Comparison of ENCODE assay signal across 1 cellular context in the genomic region with DNA sequence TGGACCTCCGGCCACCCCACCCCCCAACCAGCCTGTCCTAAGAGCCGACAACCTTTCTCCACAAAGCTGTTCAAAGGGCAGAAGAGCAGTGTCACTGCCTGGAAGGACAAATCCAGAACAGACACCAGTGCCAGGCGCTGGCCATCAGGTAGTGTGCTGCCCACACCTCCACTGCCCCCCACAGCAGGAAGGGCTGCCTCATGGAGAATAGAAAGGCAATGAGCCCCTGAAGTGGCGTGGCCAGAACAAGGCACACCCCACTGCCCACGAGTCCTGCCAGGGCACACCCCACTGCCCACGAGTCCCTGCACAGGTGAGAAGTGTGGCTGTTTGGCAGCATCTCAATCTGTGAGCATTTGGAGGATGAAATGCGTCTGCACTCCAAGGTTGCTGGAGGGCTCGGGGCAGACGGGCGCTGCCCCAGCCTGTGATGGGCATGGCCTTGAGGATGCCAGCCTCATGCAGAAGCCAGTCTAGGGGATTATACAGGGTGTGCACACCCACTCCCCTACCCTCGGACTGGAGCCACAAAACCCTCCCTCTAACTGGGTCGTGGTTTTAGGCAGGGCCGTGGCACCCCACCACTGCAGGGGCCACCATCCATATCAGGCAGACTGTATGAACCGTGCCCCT.
TF ChIP-seq lines count a peak whose summit lies in the region.

No MANE protein-coding gene starts in this region.

TF ChIP-seq in GM12891, 5 proteins besides CTCF, POLR2A, EP300 and RAD21:
- TF ChIP-seq TAF1 (IDR thresholded peaks at IDR 0.05; ENCODE audit: low read depth, low read length) (no peak), POU2F2 (IDR thresholded peaks at IDR 0.05; ENCODE audit: low read depth, low read length) (no peak), PAX5 (IDR thresholded peaks at IDR 0.05; ENCODE audit: insufficient read depth, low read length, severe bottlenecking) (no peak), POLR2AphosphoS5 (IDR thresholded peaks at IDR 0.05; ENCODE audit: low read depth, low read length) (no peak), SPI1 (IDR thresholded peaks at IDR 0.05; ENCODE audit: low read depth, low read length) (no peak)
